ENCODE assay signal across 15 cellular contexts in genomic region chr12:109451400-109451799, GRCh38. TPM values are rescaled to one million over a fixed set of nuclear protein-coding genes. Genes with fewer than 3 reads are reported as not detected.
DNase-seq lines count a peak whose midpoint lies in the region; FAIRE-seq and TF ChIP-seq lines count a peak whose summit lies in the region.
"Had no signal": no experiment of that assay in that cellular context is flagged by ENCODE, and none has a peak within 500 bp of the region (broad histone marks: within the 10 kb centered on the region; RNA-seq: fewer than 3 reads in every experiment).

No MANE protein-coding gene starts in this region.

- TF ChIP-seq CTCF in cardiac muscle cell (IDR thresholded peaks at IDR 0.05; ENCODE audit: low read depth, low read length): no peak
- no peak for TF ChIP-seq CTCF in right atrium auricular region (IDR thresholded peaks at IDR 0.05)
- TF ChIP-seq CTCF in esophagus squamous epithelium (IDR thresholded peaks at IDR 0.05): no peak
- TF ChIP-seq CTCF in osteoblast (IDR thresholded peaks at IDR 0.05; ENCODE audit: extremely low read depth, low read depth, low read length): no peak

- FAIRE-seq in small intestine (lab: Jason Lieb, UNC): no peak

- intact Hi-C loops in esophagus squamous epithelium (cut with DNase I): no loop called here

- peaks cover 48% of the 10 kb centered on the region for H3K36me3 ChIP-seq in cardiac muscle cell
- H3K36me3 ChIP-seq in right atrium auricular region: peaks cover 73% of the 10 kb centered on the region
- H3K36me3 ChIP-seq in esophagus squamous epithelium: peaks cover 43 to 99% (median 43%) of the 10 kb centered on the region in 3 donors
- H3K36me3 ChIP-seq in osteoblast (ENCODE audit: insufficient read depth, low read length): peaks cover 95% of the 10 kb centered on the region
- peaks cover 17 to 22% of the 10 kb centered on the region in 2 donors for H3K36me3 ChIP-seq in small intestine (ENCODE audit: control insufficient read depth in 2 of 2, insufficient read depth in 2 of 2, low read length in 2 of 2)

- peaks cover 93% of the 10 kb centered on the region for H3K79me2 ChIP-seq in osteoblast (ENCODE audit: insufficient read depth, low read length)

- H4K20me1 ChIP-seq in osteoblast (ENCODE audit: insufficient read depth, low read length): peaks cover 14% of the 10 kb centered on the region

- peak in 1 of 2 donors; percentile 22 for DNase-seq in cardiac muscle cell (ENCODE audit: low read depth in 1 of 2, low spot score in 1 of 2)
- DNase-seq in right atrium auricular region (ENCODE audit: low spot score): no peak
- no peak for DNase-seq in esophagus squamous epithelium (lab: John Stamatoyannopoulos, UW)
- peak; percentile 42 for DNase-seq in osteoblast (ENCODE audit: insufficient read length, low spot score, missing footprints)
- DNase-seq in small intestine: no peak
- DNase-seq in mesenteric fat pad (ENCODE audit: low spot score): no peak
- DNase-seq in H4 (ENCODE audit: low spot score): no peak
- DNase-seq: H7, MG63, NCI-H1092 treated with DMSO at 0.1 percent for 48 hours, NCI-H1694, NCI-H446, NCI-H748 treated with DMSO at 0.1 percent for 48 hours, Peyer's patch had no signal

- no peaks in the 10 kb centered on the region for H3K27me3 ChIP-seq in cardiac muscle cell
- H3K27me3 ChIP-seq in right atrium auricular region: no peaks in the 10 kb centered on the region
- no peaks in the 10 kb centered on the region for H3K27me3 ChIP-seq in esophagus squamous epithelium
- no peaks in the 10 kb centered on the region for H3K27me3 ChIP-seq in osteoblast (ENCODE audit: insufficient read depth, low read length)
- H3K27me3 ChIP-seq in small intestine (ENCODE audit: control insufficient read depth in 2 of 2, insufficient read depth in 2 of 2, low read length in 2 of 2): no peaks in the 10 kb centered on the region
- H3K27me3 ChIP-seq: MG63, Peyer's patch had no signal

- no peak overlapping the region for H3K4me2 ChIP-seq in osteoblast (ENCODE audit: insufficient read depth, low read length)
- H3K4me2 ChIP-seq: KMS-11 had no signal

- 64 to 94% methylated on average over 2 to 9 of the region's 23 CpGs for WGBS in esophagus squamous epithelium, 2 donors
- whole genome bisulfite sequencing in small intestine, 3 donors: 86 to 97% (median 95%) methylated on average over 23 of the region's 23 CpGs

- peak overlapping the region; percentile 91 for H3K27ac ChIP-seq in cardiac muscle cell
- no peak overlapping the region for H3K27ac ChIP-seq in right atrium auricular region
- H3K27ac ChIP-seq in esophagus squamous epithelium: peak overlapping the region in 3 of 4 donors; percentile 12 to 45 (median 15)
- no peak overlapping the region for H3K27ac ChIP-seq in osteoblast (ENCODE audit: low read depth, low read length)
- no peak overlapping the region for H3K27ac ChIP-seq in small intestine (ENCODE audit: low read depth in 1 of 2, low read length in 1 of 2)
- H3K27ac ChIP-seq: KMS-11 had no signal

- H3K9me3 ChIP-seq in cardiac muscle cell (ENCODE audit: low read depth): no peaks in the 10 kb centered on the region
- H3K9me3 ChIP-seq in right atrium auricular region: no peaks in the 10 kb centered on the region
- no peaks in the 10 kb centered on the region for H3K9me3 ChIP-seq in esophagus squamous epithelium
- no peaks in the 10 kb centered on the region for H3K9me3 ChIP-seq in osteoblast (ENCODE audit: low read depth, low read length)
- no peaks in the 10 kb centered on the region for H3K9me3 ChIP-seq in small intestine (ENCODE audit: control insufficient read depth, low read depth)
- H3K9me3 ChIP-seq: MG63, Peyer's patch had no signal

- no peak for TF ChIP-seq POLR2A in esophagus squamous epithelium (IDR thresholded peaks at IDR 0.05)

- H3K4me1 ChIP-seq in cardiac muscle cell (ENCODE audit: low read depth) (peaks cover 24% of the 10 kb centered on the region), right atrium auricular region (peaks cover 0 to 10% of the 10 kb centered on the region in 2 donors), esophagus squamous epithelium (peaks cover 0 to 27% (median 19%) of the 10 kb centered on the region in 3 donors), osteoblast (ENCODE audit: insufficient read depth, low read length) (peaks cover 5% of the 10 kb centered on the region), small intestine (ENCODE audit: control insufficient read depth in 2 of 2, insufficient read depth in 1 of 2, low read depth in 1 of 2, low read length in 1 of 2) (no peaks in the 10 kb centered on the region)
- H3K4me1 ChIP-seq: Peyer's patch had no signal

- H3K4me3 ChIP-seq in cardiac muscle cell (no peak overlapping the region), right atrium auricular region (no peak overlapping the region), esophagus squamous epithelium (no peak overlapping the region), osteoblast (ENCODE audit: insufficient read depth, low read length) (no peak overlapping the region), small intestine (ENCODE audit: low read depth in 1 of 2, low read length in 2 of 2) (no peak overlapping the region)
- H3K4me3 ChIP-seq: MG63, Peyer's patch had no signal

- H2AFZ ChIP-seq in osteoblast (ENCODE audit: low read length): no peak overlapping the region

RNA-seq across cellular contexts. Expression of gene KCTD10, which starts 25.7 kb away (rescaled TPM):
- total RNA-seq in cardiac muscle cell (64.4 and 102 TPM in 2 replicates), right atrium auricular region (10 to 100 TPM; 34.4 to 55.9 TPM), esophagus squamous epithelium (10 to 100 TPM; 31.5 to 62.8 (median 46.5) TPM), osteoblast (94.6 and 102 TPM in 2 replicates), mesenteric fat pad (103 TPM)
- polyA plus RNA-seq in cardiac muscle cell (64.5 and 95.7 TPM in 2 replicates), small intestine (10 to 100 TPM; 14.3 to 28.4 (median 17.0) TPM)
- total RNA-seq in H4 (2014; rRNA removed; shearing (Covaris generic)): 15.7 and 23.4 TPM in 2 replicates

RNA-seq across cellular contexts. Expression of gene UBE3B, which starts 26.0 kb away (rescaled TPM):
- total RNA-seq in cardiac muscle cell (44.3 and 73.5 TPM in 2 replicates), right atrium auricular region (10 to 100 TPM; 41.7 to 71.8 TPM), esophagus squamous epithelium (10 to 100 TPM; 31.7 to 48.7 (median 37.6) TPM), osteoblast (34.8 and 40.9 TPM in 2 replicates), mesenteric fat pad (30.5 TPM)
- polyA plus RNA-seq in cardiac muscle cell (35.5 and 36.7 TPM in 2 replicates), small intestine (10 to 100 TPM; 13.0 to 13.5 (median 13.2) TPM)
- 53.4 and 72.6 TPM in 2 replicates for total RNA-seq in H4 (2014; rRNA removed; shearing (Covaris generic))

Comparison
In these comparisons a context has a peak if more than half of its experiments do, and no peak if none do; other contexts are left out.
1. H3K27ac ChIP-seq: peak in cardiac muscle cell (single experiment) and esophagus squamous epithelium (3 of 4); none in right atrium auricular region (0 of 2), osteoblast (single experiment) and small intestine (0 of 2).